In genomic region chr19:38183227-38183914, GRCh38 we compare ENCODE assay signal across 10 cellular contexts. TPM values are rescaled to one million over a fixed set of nuclear protein-coding genes. Genes with fewer than 3 reads are reported as not detected.
A peak's percentile ranks its signal among the peaks of the same experiment; 100 is the strongest.
DNase-seq lines count a peak whose midpoint lies in the region; ATAC-seq, FAIRE-seq and TF ChIP-seq lines count a peak whose summit lies in the region.
"Had no signal": no experiment of that assay in that cellular context is flagged by ENCODE, and none has a peak within 500 bp of the region (broad histone marks: within the 10 kb centered on the region; RNA-seq: fewer than 3 reads in every experiment).

No MANE protein-coding gene starts in this region.

- TF ChIP-seq POLR2A in K562 (conservative IDR thresholded peaks at IDR 0.05): no peak

- in situ Hi-C loops in K562 (cut with MboI): no loop called here

- no peak for TF ChIP-seq EP300 in K562 (IDR thresholded peaks at IDR 0.05; ENCODE audit: low read length)

- CTCF ChIA-PET in K562 (lab: Yijun Ruan, JAX; ENCODE audit: low intra/inter-chr PET ratio): no interaction called here

- 0% methylated on average over 28 of the region's 30 CpGs for WGBS in K562 (ENCODE audit: insufficient coverage, low coverage, missing lambda C conversion rate)
- 53 to 61% (median 61%) methylated on average over 30 of the region's 30 CpGs for WGBS in psoas muscle, 3 donors

- DNase-seq in GM03348 (ENCODE audit: low spot score): peak; percentile 84
- peak; percentile 78 to 89 (median 88) for DNase-seq in K562 (ENCODE audit: extremely low read depth in 1 of 4, low spot score in 3 of 4)
- peak; percentile 72 for DNase-seq in hepatic stellate cell (ENCODE audit: low spot score)
- peak; percentile 41 to 67 for DNase-seq in psoas muscle
- no peak for DNase-seq in SIG-M5 treated with dmso at 0.1 percent for 504 hours (lab: John Stamatoyannopoulos, UW; ENCODE audit: unreplicated experiment)
- DNase-seq in GM19238 (ENCODE audit: insufficient read length, low spot score): no peak
- no peak for DNase-seq in NCI-H1417 (lab: John Stamatoyannopoulos, UW)
- DNase-seq in kidney tubule cell (ENCODE audit: low spot score): no peak
- DNase-seq: activated CD4-positive, CD25-positive, alpha-beta regulatory T cell treated with anti-CD3 and anti-CD28 coated beads, Interleukin-2, amount 50 U/mL, for 72 hours; COR-L47 had no signal

- no peak overlapping the region for H3K27ac ChIP-seq in K562 (ENCODE audit: extremely low read depth, low read depth, low read length)
- H3K27ac ChIP-seq in psoas muscle: peak overlapping the region; percentile 53

- H3K4me3 ChIP-seq in K562 (peak overlapping the region; percentile 25), psoas muscle (peak overlapping the region; percentile 30)

- H3K9me3 ChIP-seq in K562 (replicated peaks; ENCODE audit: control insufficient read depth, insufficient read depth, low read depth, low read length) (peaks cover 2% of the 10 kb centered on the region; the same call in 1 of the 2 replicates), psoas muscle (peaks cover 8% of the 10 kb centered on the region)

- no peaks in the 10 kb centered on the region for H3K36me3 ChIP-seq in K562 (ENCODE audit: control insufficient read depth, insufficient read depth, low read length)
- peaks cover 3 to 19% of the 10 kb centered on the region in 2 donors for H3K36me3 ChIP-seq in psoas muscle (ENCODE audit: insufficient read depth in 1 of 2, low read depth in 1 of 2)

- no peak for TF ChIP-seq RAD21 in K562 (CRISPR knock-in tag; conservative IDR thresholded peaks at IDR 0.05 in 1 of 2, IDR thresholded peaks at IDR 0.05 in 1 of 2)

- FAIRE-seq in K562 (lab: Jason Lieb, UNC): peak; percentile 75

- intact Hi-C loops in K562 (cut with micrococcal nuclease) (no loop called here), psoas muscle (cut with DNase I) (no loop called here)

- peaks cover 13 to 18% of the 10 kb centered on the region in 2 experiments; a peak in 4 of 5 replicates for H3K4me1 ChIP-seq in K562 (replicated peaks in 1 of 2; ENCODE audit: control insufficient read depth in 2 of 2, insufficient read depth in 2 of 2, low read length in 2 of 2)
- H3K4me1 ChIP-seq in psoas muscle: no peaks in the 10 kb centered on the region

- POLR2A ChIA-PET in K562 (lab: Yijun Ruan, JAX): interaction anchor here (0.6 to 1.3 kb wide), 9 partner anchors 8 to 654 kb away, joined by 3 to 5 read pairs (median 3); no protein-coding TSS in a partner anchor

- ATAC-seq in K562 (peak; percentile 99), psoas muscle (peak; percentile 25 to 63 (median 38))

- H3K4me2 ChIP-seq in K562 (ENCODE audit: insufficient read depth, low read length): peak overlapping the region; percentile 89

- TF ChIP-seq CTCF in K562 (IDR thresholded peaks at IDR 0.05 in 2 of 3, conservative IDR thresholded peaks at IDR 0.05 in 1 of 3; ENCODE audit: insufficient read depth in 2 of 3, low read depth in 1 of 3, low read length in 3 of 3): no peak
- TF ChIP-seq CTCF in psoas muscle (IDR thresholded peaks at IDR 0.05): no peak

- H3K27me3 ChIP-seq in K562 (ENCODE audit: control insufficient read depth in 2 of 2, insufficient read depth in 2 of 2, low read length in 2 of 2) (no peaks in the 10 kb centered on the region; a peak in 1 of 5 replicates), psoas muscle (ENCODE audit: insufficient read depth in 3 of 3, low read length in 2 of 3) (no peaks in the 10 kb centered on the region)

- BruUV-seq in K562 (replicated peaks; lab: Mats Ljungman, UMichigan): no TSS peak

- peak overlapping the region in 1 of 2 experiments; percentile 48; a peak in 2 of 4 replicates for H3K9ac ChIP-seq in K562 (ENCODE audit: insufficient read depth in 1 of 2, low read depth in 2 of 2, low read length in 2 of 2)

- no peaks in the 10 kb centered on the region for H3K79me2 ChIP-seq in K562 (ENCODE audit: control insufficient read depth, insufficient read depth, low read length)

- peak overlapping the region; percentile 82 for H2AFZ ChIP-seq in K562 (ENCODE audit: low read depth, low read length)

- no peaks in the 10 kb centered on the region; the same call in 1 of the 2 replicates for H4K20me1 ChIP-seq in K562 (replicated peaks; ENCODE audit: control insufficient read depth, insufficient read depth, low read length)

- no peaks in the 10 kb centered on the region for H3K9me1 ChIP-seq in K562 (ENCODE audit: control insufficient read depth, insufficient read depth, low read length)

TF ChIP-seq in K562, 482 proteins besides CTCF, POLR2A, EP300 and RAD21 (continues in another document):
- no peak for TF ChIP-seq RBFOX2 (IDR thresholded peaks at IDR 0.05; ENCODE audit: low read depth, low read length)
- peak; percentile 60 for TF ChIP-seq VEZF1 (CRISPR knock-in tag; IDR thresholded peaks at IDR 0.05)
- TF ChIP-seq CBFA2T2 (conservative IDR thresholded peaks at IDR 0.05): no peak
- 0 out of 2 replicates have a peak, but pooled peaks have one; percentile 16 for TF ChIP-seq SMARCE1 (IDR thresholded peaks at IDR 0.05)
- TF ChIP-seq SP2 (IDR thresholded peaks at IDR 0.05; ENCODE audit: extremely low read depth, low read depth, low read length, poor library complexity, severe bottlenecking): no peak
- no peak for TF ChIP-seq DACH1 (IDR thresholded peaks at IDR 0.05; ENCODE audit: partially characterized antibody)
- TF ChIP-seq NRF1 (conservative IDR thresholded peaks at IDR 0.05 in 1 of 2, IDR thresholded peaks at IDR 0.05 in 1 of 2): 0 out of 4 replicates have a peak, but pooled peaks have one; percentile 3 to 8
- TF ChIP-seq RBM39 (optimal IDR thresholded peaks at IDR 0.05; ENCODE audit: low read depth, low read length): no peak
- TF ChIP-seq MAZ (CRISPR knock-in tag; conservative IDR thresholded peaks at IDR 0.05 in 1 of 2, IDR thresholded peaks at IDR 0.05 in 1 of 2): peak in 1 of 2 experiments; percentile 35; a peak in 1 of 4 replicates
- 0 out of 2 replicates have a peak, but pooled peaks have one; percentile 45 for TF ChIP-seq NFIC (IDR thresholded peaks at IDR 0.05)
- TF ChIP-seq GABPB1 (CRISPR knock-in tag; IDR thresholded peaks at IDR 0.05): 0 out of 2 replicates have a peak, but pooled peaks have one; percentile 29
- peak; percentile 96 for TF ChIP-seq EGR1 (conservative IDR thresholded peaks at IDR 0.05)
- TF ChIP-seq KHSRP (IDR thresholded peaks at IDR 0.05): no peak
- TF ChIP-seq DEAF1 (CRISPR knock-in tag; IDR thresholded peaks at IDR 0.05): no peak
- TF ChIP-seq MYBL2 (IDR thresholded peaks at IDR 0.05; ENCODE audit: low read depth): no peak
- no peak for TF ChIP-seq MYBL2 (CRISPR knock-in tag; IDR thresholded peaks at IDR 0.05; ENCODE audit: borderline replicate concordance)
- TF ChIP-seq TEAD1 (CRISPR knock-in tag; IDR thresholded peaks at IDR 0.05): no peak

RNA-seq across cellular contexts. Expression of gene DPF1, which starts 40.7 kb away (rescaled TPM):
- total RNA-seq in K562 (2011; cell fraction: chromatin; rRNA removed; ENCODE audit: low replicate concordance): 5.0 and 8.4 TPM in 2 replicates
- total RNA-seq in K562 (2011; cell fraction: nucleolus; rRNA removed): 4.9 and 7.2 TPM in 2 replicates
- total RNA-seq in K562 (2011; cell fraction: nucleoplasm; rRNA removed): 5.0 and 6.9 TPM in 2 replicates
- total RNA-seq in K562 (2014; rRNA removed): 4.1 and 4.6 TPM in 2 replicates
- total RNA-seq in K562 (2014; rRNA removed; fragmentation: Illumina TruSeq; extraction: Trizol): 1.1 and 1.6 TPM in 2 replicates
- total RNA-seq in K562 (2015; rRNA removed; fragmentation: Illumina TruSeq; extraction: Trizol): 2.2 and 2.3 TPM in 2 replicates
- 5.7 and 6.2 TPM in 2 replicates for total RNA-seq in K562 (2021)
- 3.1 and 3.6 TPM in 2 replicates for polyA plus RNA-seq in K562 (2011; rRNA removed)
- 5.9 and 11.0 TPM in 2 replicates for polyA plus RNA-seq in K562 (2011; cell fraction: cytosol; rRNA removed)
- 5.7 and 8.6 TPM in 2 replicates for polyA plus RNA-seq in K562 (2011; cell fraction: nucleus; rRNA removed)
- polyA plus RNA-seq in K562 (2012): 1.1 and 3.6 TPM in 2 replicates
- 3.8 and 5.0 TPM in 2 replicates for polyA plus RNA-seq in K562 (2014; fragmentation: Illumina TruSeq; extraction: Trizol)
- under 1 TPM; 0.10 to 0.29 TPM for polyA plus RNA-seq in K562 (2014; fragmentation: Nextera tagmentation; extraction: Ambion mirVana)
- polyA plus RNA-seq in K562 (2014; rRNA removed): 4.2 and 5.5 TPM in 2 replicates
- 2.2 and 2.6 TPM in 2 replicates for polyA minus RNA-seq in K562 (2011; rRNA and poly(A)+ RNA removed)
- polyA minus RNA-seq in K562 (2011; cell fraction: cytosol; rRNA and poly(A)+ RNA removed): 1.0 and 2.2 TPM in 2 replicates
- polyA minus RNA-seq in K562 (2011; cell fraction: nucleus; rRNA and poly(A)+ RNA removed): 2.0 and 2.7 TPM in 2 replicates
- total RNA-seq in psoas muscle: not detected
- polyA plus RNA-seq in psoas muscle: under 1 TPM; 0.07 to 0.17 (median 0.16) TPM

Comparison
In these comparisons a context has a peak if more than half of its experiments do, and no peak if none do; other contexts are left out.
1. DNase-seq: peak in GM03348 (single experiment), K562 (4 of 4), hepatic stellate cell (single experiment) and psoas muscle (2 of 2); none in SIG-M5 treated with dmso at 0.1 percent for 504 hours (single experiment), GM19238 (single experiment), NCI-H1417 (0 of 3) and kidney tubule cell (single experiment).